In the genomic region with DNA sequence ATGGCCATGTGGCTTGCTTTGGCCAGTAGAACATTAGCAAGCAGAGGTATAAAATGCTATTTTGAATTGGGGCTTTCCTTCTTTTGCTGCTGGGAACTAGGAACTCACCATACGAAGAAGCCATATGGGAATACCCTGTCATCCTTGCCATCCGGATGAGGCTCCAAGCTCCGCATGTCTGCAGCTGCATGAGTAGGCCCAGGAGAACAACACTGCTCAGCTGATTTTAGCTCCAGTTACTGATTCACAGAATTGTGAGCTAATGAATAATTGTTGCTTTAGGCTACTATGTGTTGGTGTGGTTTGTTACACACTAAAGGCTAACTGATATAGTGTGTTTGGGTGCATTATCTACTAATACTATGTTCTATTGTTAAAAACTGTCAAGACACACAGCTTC, we compare ENCODE assay signal across 19 cellular contexts. TPM values are rescaled to one million over a fixed set of nuclear protein-coding genes. Genes with fewer than 3 reads are reported as not detected.
DNase-seq lines count a peak whose midpoint lies in the region; ATAC-seq and TF ChIP-seq lines count a peak whose summit lies in the region.
"Had no signal": no experiment of that assay in that cellular context is flagged by ENCODE, and none has a peak within 500 bp of the region (broad histone marks: within the 10 kb centered on the region; RNA-seq: fewer than 3 reads in every experiment).

No MANE protein-coding gene starts in this region.

- H3K27me3 ChIP-seq in left ventricle myocardium inferior (ENCODE audit: low read depth) = no peaks in the 10 kb centered on the region
- H3K27me3 ChIP-seq in mesenchymal stem cell (ENCODE audit: control insufficient read depth in 1 of 2, insufficient read depth in 1 of 2, low read length in 2 of 2) = peaks cover 0 to 5% of the 10 kb centered on the region in 2 experiments
- peaks cover 0 to 16% of the 10 kb centered on the region in 2 donors for H3K27me3 ChIP-seq in right lobe of liver

- H3K4me2 ChIP-seq in mesenchymal stem cell (ENCODE audit: low read length, poor library complexity, severe bottlenecking) = no peak overlapping the region
- H3K4me2 ChIP-seq: BLaER1 had no signal

- H2BK120ac ChIP-seq in mesenchymal stem cell (ENCODE audit: low read depth, low read length) = no peak overlapping the region

- H3K79me1 ChIP-seq in mesenchymal stem cell (replicated peaks; ENCODE audit: low read length, poor library complexity, severe bottlenecking) = no peaks in the 10 kb centered on the region

- H3K27ac ChIP-seq in left ventricle myocardium inferior (replicated peaks) = peak overlapping the region; percentile 95
- peak overlapping the region; percentile 98 for H3K27ac ChIP-seq in mesenchymal stem cell (ENCODE audit: low read length, poor library complexity, severe bottlenecking)
- no peak overlapping the region for H3K27ac ChIP-seq in right lobe of liver
- H3K27ac ChIP-seq: BLaER1, upper lobe of left lung had no signal

- no peak overlapping the region for H3K9ac ChIP-seq in mesenchymal stem cell (ENCODE audit: low read length)
- H3K9ac ChIP-seq: BLaER1 had no signal

- H3K4me1 ChIP-seq in left ventricle myocardium inferior = peaks cover 36% of the 10 kb centered on the region
- H3K4me1 ChIP-seq in mesenchymal stem cell (ENCODE audit: control insufficient read depth, insufficient read depth, low read depth, low read length) = peaks cover 7% of the 10 kb centered on the region
- H3K4me1 ChIP-seq in right lobe of liver = peaks cover 0 to 5% (median 0%) of the 10 kb centered on the region in 4 donors

- H3K4me3 ChIP-seq in left ventricle myocardium inferior (no peak overlapping the region), epithelial cell of esophagus (ENCODE audit: low read length) (no peak overlapping the region), mesenchymal stem cell (ENCODE audit: insufficient read depth in 1 of 2, low read depth in 1 of 2, low read length in 2 of 2) (no peak overlapping the region), right lobe of liver (no peak overlapping the region)
- H3K4me3 ChIP-seq: BLaER1, upper lobe of left lung had no signal

- H2AK5ac ChIP-seq in mesenchymal stem cell (ENCODE audit: low read length, severe bottlenecking) = no peak overlapping the region

- no peak overlapping the region for H2AFZ ChIP-seq in mesenchymal stem cell (ENCODE audit: low read depth, low read length)

- H2BK5ac ChIP-seq in mesenchymal stem cell (ENCODE audit: low read depth, low read length, poor library complexity, severe bottlenecking) = peak overlapping the region; percentile 67

- H2BK15ac ChIP-seq in mesenchymal stem cell (ENCODE audit: low read depth, poor library complexity, severe bottlenecking) = no peak overlapping the region

- no peak for TF ChIP-seq POLR2A in right lobe of liver (IDR thresholded peaks at IDR 0.05)

- H4K91ac ChIP-seq in mesenchymal stem cell (ENCODE audit: low read length) = no peak overlapping the region

- H4K8ac ChIP-seq in mesenchymal stem cell (ENCODE audit: low read length) = no peak overlapping the region

- intact Hi-C loops in left ventricle myocardium inferior (cut with micrococcal nuclease) = no loop called here
- intact Hi-C loops in Right ventricle myocardium superior (cut with DNase I) = no loop called here
- intact Hi-C loops in right lobe of liver (cut with DNase I) = no loop called here

- H3K18ac ChIP-seq in mesenchymal stem cell (ENCODE audit: low read depth in 1 of 2, low read length in 2 of 2) = no peak overlapping the region

- 70% methylated on average over 3 of the region's 3 CpGs for WGBS in mesenchymal stem cell
- no CpG with 5 or more reads among the region's 3 CpGs for WGBS in right lobe of liver (ENCODE audit: insufficient coverage, low coverage, low lambda C conversion rate, missing lambda C conversion rate)

- no peak for ATAC-seq in Right ventricle myocardium superior (ENCODE audit: poor library complexity)
- no peak for ATAC-seq in right lobe of liver
- ATAC-seq: naive thymus-derived CD8-positive, alpha-beta T cell; stimulated activated naive CD8-positive, alpha-beta T cell treated with anti-CD3 and anti-CD28 coated beads, Interleukin-15, amount 100 ng/mL, for 72 hours; T-helper 17 cell had no signal

- TF ChIP-seq CTCF in left ventricle myocardium inferior (IDR thresholded peaks at IDR 0.05; ENCODE audit: borderline replicate concordance) (no peak), epithelial cell of esophagus (IDR thresholded peaks at IDR 0.05; ENCODE audit: insufficient read depth, low read depth, low read length, missing control alignments) (no peak), right lobe of liver (IDR thresholded peaks at IDR 0.05) (no peak)

- no peak overlapping the region for H3K4ac ChIP-seq in mesenchymal stem cell (ENCODE audit: low read depth in 1 of 2, low read length in 2 of 2)

- H3K9me3 ChIP-seq in left ventricle myocardium inferior (replicated peaks) (no peaks in the 10 kb centered on the region), mesenchymal stem cell (ENCODE audit: control insufficient read depth, low read length) (no peaks in the 10 kb centered on the region), right lobe of liver (no peaks in the 10 kb centered on the region)
- H3K9me3 ChIP-seq: BLaER1, upper lobe of left lung had no signal

- H3K23ac ChIP-seq in mesenchymal stem cell (ENCODE audit: low read length in 2 of 2) = no peak overlapping the region

- no peak overlapping the region for H2BK12ac ChIP-seq in mesenchymal stem cell (ENCODE audit: low read length in 2 of 2)

- H3K36me3 ChIP-seq in left ventricle myocardium inferior = no peaks in the 10 kb centered on the region
- H3K36me3 ChIP-seq in mesenchymal stem cell (ENCODE audit: control insufficient read depth in 1 of 2, insufficient read depth in 2 of 2, low read depth in 1 of 2, low read length in 2 of 2) = no peaks in the 10 kb centered on the region
- no peaks in the 10 kb centered on the region for H3K36me3 ChIP-seq in right lobe of liver
- H3K36me3 ChIP-seq: BLaER1, upper lobe of left lung had no signal

- no peak overlapping the region for H3K14ac ChIP-seq in mesenchymal stem cell (ENCODE audit: low read length in 2 of 2)

- DNase-seq in left ventricle myocardium inferior = no peak
- DNase-seq in Right ventricle myocardium superior = no peak
- peak; percentile 74 for DNase-seq in epithelial cell of esophagus (ENCODE audit: low read depth)
- no peak for DNase-seq in mesenchymal stem cell
- no peak for DNase-seq in Kasumi-1 (lab: John Stamatoyannopoulos, UW)
- DNase-seq in right lobe of liver = no peak
- no peak for DNase-seq in activated CD4-positive, CD25-positive, alpha-beta regulatory T cell (lab: John Stamatoyannopoulos, UW)
- no peak for DNase-seq in DMS153 (lab: John Stamatoyannopoulos, UW)
- DNase-seq: 8988T; activated gamma-delta T cell; foreskin melanocyte; GDM1; naive thymus-derived CD8-positive, alpha-beta T cell; NCI-H1436 treated with DMSO at 0.1 percent for 48 hours; stimulated activated CD4-positive, alpha-beta T cell treated with anti-CD3 and anti-CD28 coated beads, Interleukin-4, amount 100 ng/mL, for 1 hour; stimulated activated naive CD8-positive, alpha-beta T cell treated with anti-CD3 and anti-CD28 coated beads, Interleukin-15, amount 100 ng/mL, for 72 hours; T-helper 17 cell; upper lobe of left lung had no signal

RNA-seq across cellular contexts. Expression of a gene that starts 2.7 kb away (rescaled TPM):
- total RNA-seq in left ventricle myocardium inferior (30.5 TPM), Right ventricle myocardium superior (27.4 TPM), right lobe of liver (under 1 TPM; 0.04 to 0.20 (median 0.15) TPM)
- polyA plus RNA-seq in mesenchymal stem cell (2013, experiment 1 of 2) = 3.5 TPM
- 3.8 TPM for polyA plus RNA-seq in mesenchymal stem cell (2013, experiment 2 of 2)
- total RNA-seq: naive thymus-derived CD8-positive, alpha-beta T cell had no signal

Comparison
In these comparisons a context has a peak if more than half of its experiments do, and no peak if none do; other contexts are left out.
1. H3K27ac ChIP-seq: peak in left ventricle myocardium inferior (single experiment) and mesenchymal stem cell (single experiment); none in right lobe of liver (0 of 3).
2. RNA of a gene that starts 2.7 kb away (total RNA-seq): 30.5 TPM in left ventricle myocardium inferior (single experiment) and 27.4 TPM in Right ventricle myocardium superior (single experiment); 0.04 to 0.20 TPM in right lobe of liver; every median in the first group is over 10 times any median in the second.